In genomic region chr1:6037338-6037762, GRCh38 we compare ENCODE assay signal across 8 cellular contexts. TPM values are rescaled to one million over a fixed set of nuclear protein-coding genes. Genes with fewer than 3 reads are reported as not detected.
DNase-seq lines count a peak whose midpoint lies in the region; ATAC-seq and TF ChIP-seq lines count a peak whose summit lies in the region.

No MANE protein-coding gene starts in this region.

- peak; percentile 50 for ATAC-seq in GM21515 (IDR thresholded peaks at IDR 0.05; ENCODE audit: unreplicated experiment)
- ATAC-seq in PC-3, result peak; percentile 64
- ATAC-seq in GM21825 (IDR thresholded peaks at IDR 0.05; ENCODE audit: unreplicated experiment), result no peak
- ATAC-seq in GM23338, result no peak
- no peak for ATAC-seq in right lobe of liver

- H3K9me2 ChIP-seq in DOHH2 (replicated peaks; ENCODE audit: control insufficient read depth, low read length), result no peaks in the 10 kb centered on the region
- no peaks in the 10 kb centered on the region for H3K9me2 ChIP-seq in PC-3 (replicated peaks; ENCODE audit: low read length)
- H3K9me2 ChIP-seq in GM23338 (ENCODE audit: insufficient read depth), result no peaks in the 10 kb centered on the region

- DNase-seq in PC-3, result peak; percentile 52
- peak; percentile 13 for DNase-seq in glomerular visceral epithelial cell (ENCODE audit: extremely low spot score)
- no peak for DNase-seq in GM23338 (ENCODE audit: low spot score)
- no peak for DNase-seq in DMS53 treated with DMSO at 0.1 percent for 48 hours (lab: John Stamatoyannopoulos, UW; ENCODE audit: unreplicated experiment)
- DNase-seq in right lobe of liver, result no peak

- no peak for TF ChIP-seq POLR2A in right lobe of liver (IDR thresholded peaks at IDR 0.05)

- no peaks in the 10 kb centered on the region for H3F3A ChIP-seq in DOHH2 (ENCODE audit: control insufficient read depth, insufficient read depth)
- H3F3A ChIP-seq in PC-3 (ENCODE audit: low read length, unreplicated experiment), result no peaks in the 10 kb centered on the region
- H3F3A ChIP-seq in GM23338 (replicated peaks; ENCODE audit: low read depth), result no peaks in the 10 kb centered on the region

- H3K27me3 Mint-ChIP-seq in GM23338 (ENCODE audit: insufficient read depth, low read depth, poor library complexity), result peaks cover 10% of the 10 kb centered on the region

- no peak overlapping the region for H3K4me3 Mint-ChIP-seq in GM23338

- no peaks in the 10 kb centered on the region for H3K9me3 ChIP-seq in DOHH2 (ENCODE audit: control insufficient read depth, insufficient read depth, low read length)
- no peaks in the 10 kb centered on the region for H3K9me3 ChIP-seq in PC-3 (ENCODE audit: low read length)
- no peaks in the 10 kb centered on the region for H3K9me3 ChIP-seq in right lobe of liver

- no peak overlapping the region for H2AFZ ChIP-seq in PC-3 (ENCODE audit: low read length)
- no peak overlapping the region for H2AFZ ChIP-seq in GM23338

- H3K4me3 ChIP-seq in DOHH2 (ENCODE audit: low read length) (no peak overlapping the region), PC-3 (ENCODE audit: low read length) (no peak overlapping the region), GM23338 (no peak overlapping the region), right lobe of liver (no peak overlapping the region)

- peaks cover 22% of the 10 kb centered on the region for H3K4me1 Mint-ChIP-seq in GM23338

- BruUV-seq in PC-3 (replicated peaks; lab: Mats Ljungman, UMichigan), result no TSS peak

- no peak overlapping the region for H3K27ac Mint-ChIP-seq in GM23338

- H3K4me1 ChIP-seq in DOHH2 (ENCODE audit: control insufficient read depth, low read length) (peaks cover 9% of the 10 kb centered on the region), PC-3 (ENCODE audit: insufficient read depth, low read length) (peaks cover 9% of the 10 kb centered on the region), GM23338 (ENCODE audit: insufficient read depth) (peaks cover 5% of the 10 kb centered on the region; the same call in 1 of the 2 replicates), right lobe of liver (no peaks in the 10 kb centered on the region)

- H3K36me3 ChIP-seq in DOHH2 (ENCODE audit: control insufficient read depth, low read length), result no peaks in the 10 kb centered on the region
- H3K36me3 ChIP-seq in PC-3 (ENCODE audit: low read depth, low read length), result no peaks in the 10 kb centered on the region
- H3K36me3 ChIP-seq in GM23338 (ENCODE audit: insufficient read depth), result no peaks in the 10 kb centered on the region
- no peaks in the 10 kb centered on the region for H3K36me3 ChIP-seq in right lobe of liver

- peak overlapping the region; percentile 6; the same call in 1 of the 2 replicates for H3K4me2 ChIP-seq in DOHH2 (ENCODE audit: low read length)
- peak overlapping the region; percentile 35 for H3K4me2 ChIP-seq in PC-3 (ENCODE audit: low read length)
- no peak overlapping the region for H3K4me2 ChIP-seq in GM23338

- intact Hi-C loops in PC-3 (cut with micrococcal nuclease) (no loop called here), right lobe of liver (cut with DNase I) (no loop called here)

- no peaks in the 10 kb centered on the region for H3K27me3 ChIP-seq in DOHH2 (ENCODE audit: control insufficient read depth, low read length)
- H3K27me3 ChIP-seq in PC-3 (ENCODE audit: low read length), result no peaks in the 10 kb centered on the region
- H3K27me3 ChIP-seq in GM23338 (ENCODE audit: insufficient read depth), result no peaks in the 10 kb centered on the region
- no peaks in the 10 kb centered on the region for H3K27me3 ChIP-seq in right lobe of liver

- H3K79me2 ChIP-seq in DOHH2 (ENCODE audit: control insufficient read depth, low read length) (no peaks in the 10 kb centered on the region), PC-3 (ENCODE audit: low read length) (no peaks in the 10 kb centered on the region), GM23338 (replicated peaks; ENCODE audit: insufficient read depth) (no peaks in the 10 kb centered on the region)

- H3K36me3 Mint-ChIP-seq in GM23338 (ENCODE audit: low read depth), result no peaks in the 10 kb centered on the region

- WGBS in right lobe of liver (ENCODE audit: insufficient coverage, low coverage, low lambda C conversion rate, missing lambda C conversion rate), result 13% methylated on average over 2 of the region's 9 CpGs

- no peak overlapping the region for H3K27ac ChIP-seq in DOHH2 (ENCODE audit: low read depth, low read length)
- H3K27ac ChIP-seq in PC-3 (ENCODE audit: low read length), result no peak overlapping the region
- no peak overlapping the region for H3K27ac ChIP-seq in GM23338 (ENCODE audit: low read depth)
- no peak overlapping the region for H3K27ac ChIP-seq in right lobe of liver

- H3K9ac ChIP-seq in PC-3 (ENCODE audit: low read length), result no peak overlapping the region

- no peak for TF ChIP-seq CTCF in DOHH2 (IDR thresholded peaks at IDR 0.05; ENCODE audit: low read depth, low read length, poor library complexity, severe bottlenecking)
- no peak for TF ChIP-seq CTCF in PC-3 (conservative IDR thresholded peaks at IDR 0.05; ENCODE audit: low read depth, low read length)
- no peak for TF ChIP-seq CTCF in GM23338 (conservative IDR thresholded peaks at IDR 0.05; ENCODE audit: low read depth in 2 of 2)
- no peak for TF ChIP-seq CTCF in right lobe of liver (IDR thresholded peaks at IDR 0.05)

- H4K20me1 ChIP-seq in DOHH2 (ENCODE audit: control insufficient read depth, insufficient read depth, low read depth, low read length), result no peaks in the 10 kb centered on the region
- no peaks in the 10 kb centered on the region for H4K20me1 ChIP-seq in PC-3 (ENCODE audit: low read length)
- no peaks in the 10 kb centered on the region; the same call in 1 of the 2 replicates for H4K20me1 ChIP-seq in GM23338 (replicated peaks; ENCODE audit: insufficient read depth)

- CTCF ChIA-PET in PC-3 (lab: Charles Lee), result interaction anchor here (0.6 kb wide), 1 partner anchor 55 kb away, joined by 3 read pairs; no protein-coding TSS in a partner anchor

- POLR2A ChIA-PET in PC-3 (lab: Charles Lee; ENCODE audit: unreplicated experiment), result no interaction called here

- H3K9me3 Mint-ChIP-seq in GM23338, result no peaks in the 10 kb centered on the region

TF ChIP-seq in GM23338, 12 proteins besides CTCF, POLR2A, EP300 and RAD21 (continues in another document):
- TF ChIP-seq CREB1 (CRISPR knock-in tag; IDR thresholded peaks at IDR 0.05; ENCODE audit: low read depth) (no peak), ZNF114 (CRISPR knock-in tag; IDR thresholded peaks at IDR 0.05) (no peak), EZH2 (IDR thresholded peaks at IDR 0.05; ENCODE audit: low read depth, unreplicated experiment) (no peak), REST (IDR thresholded peaks at IDR 0.05; ENCODE audit: unreplicated experiment) (no peak)

RNA-seq across cellular contexts. Expression of gene KCNAB2, which starts 8.3 kb away (rescaled TPM):
- total RNA-seq in PC-3 (2014; rRNA removed) (26.4 and 28.5 TPM in 2 replicates), right lobe of liver (10 to 100 TPM in 2 of 6 experiments, 1 to 10 TPM in 4; 4.4 to 14.8 (median 6.9) TPM)
- 3.7 and 5.1 TPM in 2 replicates for total RNA-seq in GM23338 (2014; rRNA removed; shearing (Covaris generic))
- 2.1 and 3.0 TPM in 2 replicates for polyA plus RNA-seq in GM23338 (2016; fragmentation: Nextera tagmentation; extraction: Ambion mirVana)

RNA-seq across cellular contexts. Expression of gene NPHP4, which starts 45.1 kb away (rescaled TPM):
- total RNA-seq in PC-3 (2014; rRNA removed) (18.8 and 23.8 TPM in 2 replicates), right lobe of liver (1 to 10 TPM; 1.5 to 6.0 (median 2.0) TPM)
- total RNA-seq in GM23338 (2014; rRNA removed; shearing (Covaris generic)), result 8.6 and 12.4 TPM in 2 replicates
- 2.4 and 2.5 TPM in 2 replicates for polyA plus RNA-seq in GM23338 (2016; fragmentation: Nextera tagmentation; extraction: Ambion mirVana)

Comparison
In these comparisons a context has a peak if more than half of its experiments do, and no peak if none do; other contexts are left out.
1. ATAC-seq: peak in GM21515 (single experiment) and PC-3 (single experiment); none in GM21825 (single experiment), GM23338 (single experiment) and right lobe of liver (0 of 4).
2. DNase-seq: peak in PC-3 (single experiment) and glomerular visceral epithelial cell (single experiment); none in GM23338 (single experiment), DMS53 treated with DMSO at 0.1 percent for 48 hours (single experiment) and right lobe of liver (0 of 3).